Comparison of ENCODE assay signal across 8 cellular contexts in genomic region chr15:88331291-88331690, GRCh38.
A peak's percentile ranks its signal among the peaks of the same experiment; 100 is the strongest.
DNase-seq lines count a peak whose midpoint lies in the region; ATAC-seq and TF ChIP-seq lines count a peak whose summit lies in the region.

No MANE protein-coding gene starts in this region.

- DNase-seq in 8988T (peak; percentile 40), GM10248 (ENCODE audit: extremely low spot score) (peak; percentile 63), SHP77 (lab: John Stamatoyannopoulos, UW) (peak; percentile 41 to 47), T47D (ENCODE audit: low read depth in 1 of 2, low spot score in 1 of 2) (peak; percentile 11 to 38), osteocyte (ENCODE audit: extremely low spot score, unreplicated experiment) (no peak), cerebellar nuclear complex (lab: John Stamatoyannopoulos, UW) (no peak)

- peak; percentile 44 for ATAC-seq in HG03520 (IDR thresholded peaks at IDR 0.05; ENCODE audit: unreplicated experiment)
- no peak for ATAC-seq in HG03571 (IDR thresholded peaks at IDR 0.05; ENCODE audit: unreplicated experiment)

- peaks cover 3% of the 10 kb centered on the region for H3K9me3 Mint-ChIP-seq in osteocyte (ENCODE audit: unreplicated experiment)

- H3K27me3 Mint-ChIP-seq in osteocyte (ENCODE audit: unreplicated experiment) = no peaks in the 10 kb centered on the region

- POLR2A ChIA-PET in GM10248 (lab: Yijun Ruan, JAX) = no interaction called here

- peak; percentile 61 for TF ChIP-seq CTCF in GM10248 (IDR thresholded peaks at IDR 0.05; ENCODE audit: control extremely low read depth, extremely low read depth, low read depth, missing control alignments)
- TF ChIP-seq CTCF in osteocyte (IDR thresholded peaks at IDR 0.05) = peak; percentile 39

- H3K4me3 Mint-ChIP-seq in osteocyte (ENCODE audit: unreplicated experiment) = no peak overlapping the region

- CTCF ChIA-PET in GM10248 (lab: Yijun Ruan, JAX) = interaction anchor here (1.0 to 3.5 kb wide), 8 partner anchors 9 to 107 kb away, joined by 3 to 12 read pairs (median 3); no protein-coding TSS in a partner anchor

- no peak overlapping the region for H3K27ac Mint-ChIP-seq in osteocyte (ENCODE audit: unreplicated experiment)

- H3K4me1 Mint-ChIP-seq in osteocyte (ENCODE audit: unreplicated experiment) = no peaks in the 10 kb centered on the region

- in situ Hi-C loops in T47D (cut with HindIII; ENCODE audit: low pct_unique_long_range_greater_than_20kb, low sequenced_read_pairs) = no loop called here

- no peaks in the 10 kb centered on the region for H3K36me3 Mint-ChIP-seq in osteocyte (ENCODE audit: unreplicated experiment)

Comparison
In these comparisons a context has a peak if more than half of its experiments do, and no peak if none do; other contexts are left out.
1. DNase-seq: peak in 8988T (single experiment), GM10248 (single experiment), SHP77 (2 of 2) and T47D (2 of 2); none in osteocyte (single experiment) and cerebellar nuclear complex (0 of 2).